In genomic region chr14:61454545-61454944, GRCh38 we compare ENCODE assay signal across 10 cellular contexts.
A peak's percentile ranks its signal among the peaks of the same experiment; 100 is the strongest.
DNase-seq lines count a peak whose midpoint lies in the region; ATAC-seq and TF ChIP-seq lines count a peak whose summit lies in the region.
"Had no signal": no experiment of that assay in that cellular context is flagged by ENCODE, and none has a peak within 500 bp of the region (broad histone marks: within the 10 kb centered on the region; RNA-seq: fewer than 3 reads in every experiment).

No MANE protein-coding gene starts in this region.

- in situ Hi-C loops in GM13976 (cut with MboI; ENCODE audit: low sequenced_read_pairs, unreplicated experiment): loop anchor here (10.0 to 25.0 kb wide), 2 partner anchors 170 to 683 kb away; partner anchors contain the start of gene TMEM30B

- peaks cover 73% of the 10 kb centered on the region for H3K36me3 Mint-ChIP-seq in activated T-helper 1 cell treated with anti-CD3 and anti-CD28 coated beads, Interleukin-12 subunit alpha, Interleukin-12 subunit beta, Interleukin-2, Interleukin-4 antibody, amounts not matched to agents 30 ng/mL and 10 ng/mL and 1 ng/mL, durations not matched to agents 14 hours and 24 hours and 36 hours (ENCODE audit: low read depth)

- peak overlapping the region; percentile 92 for H3K27ac Mint-ChIP-seq in activated T-helper 1 cell treated with anti-CD3 and anti-CD28 coated beads, Interleukin-12 subunit alpha, Interleukin-12 subunit beta, Interleukin-2, Interleukin-4 antibody, amounts not matched to agents 30 ng/mL and 10 ng/mL and 1 ng/mL, durations not matched to agents 14 hours and 24 hours and 36 hours

- no peaks in the 10 kb centered on the region for H3K27me3 Mint-ChIP-seq in activated T-helper 1 cell treated with anti-CD3 and anti-CD28 coated beads, Interleukin-12 subunit alpha, Interleukin-12 subunit beta, Interleukin-2, Interleukin-4 antibody, amounts not matched to agents 30 ng/mL and 10 ng/mL and 1 ng/mL, durations not matched to agents 14 hours and 24 hours and 36 hours (ENCODE audit: insufficient read depth)

- no peaks in the 10 kb centered on the region for H3K9me3 Mint-ChIP-seq in activated T-helper 1 cell treated with anti-CD3 and anti-CD28 coated beads, Interleukin-12 subunit alpha, Interleukin-12 subunit beta, Interleukin-2, Interleukin-4 antibody, amounts not matched to agents 30 ng/mL and 10 ng/mL and 1 ng/mL, durations not matched to agents 14 hours and 24 hours and 36 hours

- peak; percentile 52 for ATAC-seq in left lobe of liver

- intact Hi-C loops in activated T-helper 1 cell treated with anti-CD3 and anti-CD28 coated beads, Interleukin-12 subunit alpha, Interleukin-12 subunit beta, Interleukin-2, Interleukin-4 antibody, amounts not matched to agents 30 ng/mL and 10 ng/mL and 1 ng/mL, durations not matched to agents 14 hours and 24 hours and 36 hours (cut with micrococcal nuclease): loop anchor here (10.0 kb wide), 1 partner anchor 470 kb away; the partner anchor contains the start of genes SLC38A6 and TRMT5

- H3K4me3 Mint-ChIP-seq in activated T-helper 1 cell treated with anti-CD3 and anti-CD28 coated beads, Interleukin-12 subunit alpha, Interleukin-12 subunit beta, Interleukin-2, Interleukin-4 antibody, amounts not matched to agents 30 ng/mL and 10 ng/mL and 1 ng/mL, durations not matched to agents 14 hours and 24 hours and 36 hours: peak overlapping the region; percentile 24

- DNase-seq in DMS153 treated with DMSO at 0.1 percent for 48 hours (lab: John Stamatoyannopoulos, UW; ENCODE audit: unreplicated experiment) (peak; percentile 12), DMS153 (lab: John Stamatoyannopoulos, UW) (no peak), COR-L47 (lab: John Stamatoyannopoulos, UW) (peak; percentile 18), left lobe of liver (ENCODE audit: low spot score) (no peak), NCI-H748 (lab: John Stamatoyannopoulos, UW; ENCODE audit: unreplicated experiment) (no peak), GM13976 (ENCODE audit: low spot score) (no peak)
- no peak for DNase-seq in activated T-helper 1 cell treated with anti-CD3 and anti-CD28 coated beads, Interleukin-12 subunit alpha, Interleukin-12 subunit beta, Interleukin-2, Interleukin-4 antibody, amounts not matched to agents 30 ng/mL and 10 ng/mL and 1 ng/mL, durations not matched to agents 14 hours and 24 hours and 36 hours (ENCODE audit: low spot score)
- DNase-seq in stimulated activated CD4-positive, alpha-beta T cell treated with anti-CD3 and anti-CD28 coated beads, Interleukin-15, amount 100 ng/mL, for 24 hours: no peak
- DNase-seq: 8988T, NCI-H1436 treated with DMSO at 0.1 percent for 48 hours had no signal

- H3K4me1 Mint-ChIP-seq in activated T-helper 1 cell treated with anti-CD3 and anti-CD28 coated beads, Interleukin-12 subunit alpha, Interleukin-12 subunit beta, Interleukin-2, Interleukin-4 antibody, amounts not matched to agents 30 ng/mL and 10 ng/mL and 1 ng/mL, durations not matched to agents 14 hours and 24 hours and 36 hours (ENCODE audit: low read depth): peaks cover 81% of the 10 kb centered on the region

- no peak for TF ChIP-seq CTCF in GM13976 (IDR thresholded peaks at IDR 0.05; ENCODE audit: borderline replicate concordance, control extremely low read depth, extremely low read depth, insufficient read depth, missing control alignments)

Comparison
In these comparisons a context has a peak if more than half of its experiments do, and no peak if none do; other contexts are left out.
1. DNase-seq: peak in DMS153 treated with DMSO at 0.1 percent for 48 hours (single experiment) and COR-L47 (single experiment); none in DMS153 (single experiment), activated T-helper 1 cell treated with anti-CD3 and anti-CD28 coated beads, Interleukin-12 subunit alpha, Interleukin-12 subunit beta, Interleukin-2, Interleukin-4 antibody, amounts not matched to agents 30 ng/mL and 10 ng/mL and 1 ng/mL, durations not matched to agents 14 hours and 24 hours and 36 hours (single experiment), left lobe of liver (single experiment), NCI-H748 (single experiment), GM13976 (single experiment) and stimulated activated CD4-positive, alpha-beta T cell treated with anti-CD3 and anti-CD28 coated beads, Interleukin-15, amount 100 ng/mL, for 24 hours (single experiment).